19 cellular contexts compared by ENCODE assay signal in genomic region chr6:136657629-136658028, GRCh38.
DNase-seq lines count a peak whose midpoint lies in the region; ATAC-seq, FAIRE-seq and TF ChIP-seq lines count a peak whose summit lies in the region.
"Had no signal": no experiment of that assay in that cellular context is flagged by ENCODE, and none has a peak within 500 bp of the region (broad histone marks: within the 10 kb centered on the region; RNA-seq: fewer than 3 reads in every experiment).

No MANE protein-coding gene starts in this region.

- H3K79me2 ChIP-seq in HepG2 (ENCODE audit: insufficient read depth, low read length) (no peaks in the 10 kb centered on the region), GM12878 (ENCODE audit: control insufficient read depth, insufficient read depth, low read length) (no peaks in the 10 kb centered on the region), keratinocyte (ENCODE audit: control insufficient read depth, insufficient read depth, low read length) (no peaks in the 10 kb centered on the region)

- no peak for ATAC-seq in HepG2
- no peak for ATAC-seq in right lobe of liver
- no peak for ATAC-seq in GM12878
- ATAC-seq: A549, GM23338 had no signal

- dilution Hi-C loops in keratinocyte (cut with MboI; ENCODE audit: extremely low pct_ligation_motif_present, low sequenced_read_pairs) = no loop called here

- H3K36me3 ChIP-seq in HepG2 (replicated peaks in 1 of 2; ENCODE audit: control insufficient read depth in 1 of 2, insufficient read depth in 2 of 2, low read length in 2 of 2) (no peaks in the 10 kb centered on the region), right lobe of liver (no peaks in the 10 kb centered on the region), GM12878 (ENCODE audit: control insufficient read depth in 2 of 2, insufficient read depth in 2 of 2, low read length in 1 of 2) (peaks cover 4 to 37% of the 10 kb centered on the region in 2 experiments; a peak in 3 of 4 replicates), keratinocyte (ENCODE audit: control insufficient read depth in 2 of 2, extremely low read depth in 1 of 2, insufficient read depth in 2 of 2, low read length in 2 of 2) (no peaks in the 10 kb centered on the region), A673 (ENCODE audit: insufficient read depth, low read length, poor library complexity, severe bottlenecking) (no peaks in the 10 kb centered on the region)

- RAD21 ChIA-PET in GM12878 (lab: Charles Lee; ENCODE audit: unreplicated experiment) = interaction anchor here (1.2 kb wide), 1 partner anchor 71 kb away, joined by 3 read pairs; no protein-coding TSS in a partner anchor

- H3K9me3 ChIP-seq in HepG2 (ENCODE audit: low read length) (no peaks in the 10 kb centered on the region), right lobe of liver (no peaks in the 10 kb centered on the region), GM12878 (replicated peaks; ENCODE audit: control insufficient read depth, insufficient read depth, low read length) (no peaks in the 10 kb centered on the region), keratinocyte (ENCODE audit: control insufficient read depth, low read depth, low read length) (no peaks in the 10 kb centered on the region), A673 (ENCODE audit: low read depth, low read length, poor library complexity, severe bottlenecking) (no peaks in the 10 kb centered on the region)
- H3K9me3 ChIP-seq: A549, SJCRH30, tibial artery had no signal

- no peak overlapping the region for H3K4me2 ChIP-seq in HepG2 (ENCODE audit: low read depth, low read length)
- no peak overlapping the region for H3K4me2 ChIP-seq in GM12878 (ENCODE audit: control insufficient read depth, insufficient read depth)
- no peak overlapping the region for H3K4me2 ChIP-seq in keratinocyte (ENCODE audit: control insufficient read depth, extremely low read depth, insufficient read depth, low read depth, low read length)
- H3K4me2 ChIP-seq: A549, GM23338 had no signal

- H3K4me1 ChIP-seq in HepG2 (ENCODE audit: insufficient read depth, low read length) (no peaks in the 10 kb centered on the region), right lobe of liver (no peaks in the 10 kb centered on the region), GM12878 (ENCODE audit: control insufficient read depth, insufficient read depth, low read length) (no peaks in the 10 kb centered on the region), keratinocyte (ENCODE audit: control insufficient read depth, extremely low read depth, insufficient read depth, low read length) (no peaks in the 10 kb centered on the region), A673 (ENCODE audit: insufficient read depth, low read length, poor library complexity, severe bottlenecking) (peaks cover 3% of the 10 kb centered on the region)
- H3K4me1 ChIP-seq: A549 had no signal

- H3K27me3 ChIP-seq in HepG2 (ENCODE audit: control insufficient read depth in 1 of 2, insufficient read depth in 2 of 2, low read length in 2 of 2) (peaks cover 0 to 5% of the 10 kb centered on the region in 2 experiments; a peak in 1 of 5 replicates), right lobe of liver (no peaks in the 10 kb centered on the region), GM12878 (replicated peaks in 1 of 2; ENCODE audit: control insufficient read depth in 2 of 2, insufficient read depth in 2 of 2, low read length in 1 of 2) (no peaks in the 10 kb centered on the region), keratinocyte (ENCODE audit: control insufficient read depth, extremely low read depth, insufficient read depth, low read length) (no peaks in the 10 kb centered on the region), A673 (replicated peaks; ENCODE audit: insufficient read depth, low read depth, low read length, poor library complexity) (no peaks in the 10 kb centered on the region)
- H3K27me3 ChIP-seq: dorsolateral prefrontal cortex, SJCRH30, tibial artery had no signal

- WGBS in HepG2 (ENCODE audit: low lambda C conversion rate) = 3% methylated on average over 4 of the region's 4 CpGs
- 88% methylated on average over 4 of the region's 4 CpGs for WGBS in right lobe of liver (ENCODE audit: insufficient coverage, low coverage, low lambda C conversion rate, missing lambda C conversion rate)
- 75% methylated on average over 4 of the region's 4 CpGs for WGBS in GM12878 (ENCODE audit: insufficient coverage, insufficient replicate concordance, low lambda C conversion rate, missing lambda C conversion rate)

- TF ChIP-seq CTCF in HepG2 (CRISPR knock-in tag; IDR thresholded peaks at IDR 0.05) = no peak
- TF ChIP-seq CTCF in right lobe of liver (IDR thresholded peaks at IDR 0.05) = no peak
- no peak for TF ChIP-seq CTCF in GM12878 (IDR thresholded peaks at IDR 0.05 in 2 of 3, conservative IDR thresholded peaks at IDR 0.05 in 1 of 3; ENCODE audit: control insufficient read depth in 2 of 3, extremely low read depth in 1 of 3, insufficient read depth in 1 of 3, low read depth in 3 of 3, low read length in 3 of 3)
- no peak for TF ChIP-seq CTCF in keratinocyte (optimal IDR thresholded peaks at IDR 0.05 in 1 of 3, IDR thresholded peaks at IDR 0.05 in 1 of 3, conservative IDR thresholded peaks at IDR 0.05 in 1 of 3; ENCODE audit: extremely low read depth in 1 of 3, insufficient read depth in 2 of 3, low read length in 3 of 3)
- no peak for TF ChIP-seq CTCF in A673 (conservative IDR thresholded peaks at IDR 0.05; ENCODE audit: low read depth, low read length)

- H3K4me3 ChIP-seq in HepG2 (replicated peaks in 1 of 3; ENCODE audit: insufficient read depth in 1 of 3, low read depth in 2 of 3, low read length in 3 of 3) (no peak overlapping the region), right lobe of liver (no peak overlapping the region), GM12878 (no peak overlapping the region), keratinocyte (ENCODE audit: control insufficient read depth in 2 of 3, extremely low read depth in 1 of 3, insufficient read depth in 2 of 3, low read depth in 1 of 3, low read length in 3 of 3) (no peak overlapping the region), A673 (ENCODE audit: low read depth, low read length, poor library complexity, severe bottlenecking) (no peak overlapping the region)
- H3K4me3 ChIP-seq: A549, dorsolateral prefrontal cortex, GM23338, SJCRH30, tibial artery had no signal

- POLR2A ChIA-PET in HepG2 (lab: Yijun Ruan, JAX) = no interaction called here
- POLR2A ChIA-PET in GM12878 (lab: Charles Lee) = interaction anchor here (0.6 to 0.7 kb wide), 4 partner anchors 50 to 1953 kb away, joined by 3 to 4 read pairs (median 3); no protein-coding TSS in a partner anchor
- POLR2A ChIA-PET in A673 (lab: Charles Lee; ENCODE audit: low non-redundant PET) = no interaction called here

- H3K9ac ChIP-seq in HepG2 (ENCODE audit: insufficient read depth, low read depth, low read length) = no peak overlapping the region
- H3K9ac ChIP-seq in GM12878 (ENCODE audit: control insufficient read depth, insufficient read depth, low read length) = no peak overlapping the region
- H3K9ac ChIP-seq in keratinocyte (ENCODE audit: control insufficient read depth, extremely low read depth, insufficient read depth, low read length) = no peak overlapping the region

- TF ChIP-seq RAD21 in HepG2 (CRISPR knock-in tag; IDR thresholded peaks at IDR 0.05) (no peak), GM12878 (IDR thresholded peaks at IDR 0.05; ENCODE audit: insufficient read depth, low read depth, low read length) (no peak)

- FAIRE-seq in HepG2 (lab: Jason Lieb, UNC) = no peak
- no peak for FAIRE-seq in GM12878 (lab: Jason Lieb, UNC)
- peak; percentile 23 for FAIRE-seq in keratinocyte (lab: Jason Lieb, UNC)
- FAIRE-seq: A549 had no signal

- CTCF ChIA-PET in HepG2 (lab: Yijun Ruan, JAX; ENCODE audit: low intra/inter-chr PET ratio, low total read pairs) (no interaction called here), GM12878 (lab: Yijun Ruan, JAX) (interaction anchor here (1.2 to 5.2 kb wide), 2 partner anchors 12 to 135 kb away, joined by 3 to 42 read pairs; partner anchors contain the start of gene MAP3K5), A673 (lab: Charles Lee) (no interaction called here)

- H3K27ac ChIP-seq in HepG2 (ENCODE audit: extremely low read length, insufficient read depth, low read length) = no peak overlapping the region
- H3K27ac ChIP-seq in right lobe of liver = no peak overlapping the region
- no peak overlapping the region for H3K27ac ChIP-seq in GM12878 (ENCODE audit: control insufficient read depth, insufficient read depth)
- no peak overlapping the region for H3K27ac ChIP-seq in keratinocyte (ENCODE audit: control insufficient read depth, insufficient read depth, low read length)
- no peak overlapping the region for H3K27ac ChIP-seq in A673 (ENCODE audit: low read depth, low read length, poor library complexity, severe bottlenecking)
- H3K27ac ChIP-seq: A549, dorsolateral prefrontal cortex, SJCRH30, tibial artery had no signal

- H4K20me1 ChIP-seq in HepG2 (ENCODE audit: insufficient read depth, low read length) = no peaks in the 10 kb centered on the region
- no peaks in the 10 kb centered on the region for H4K20me1 ChIP-seq in GM12878 (ENCODE audit: control insufficient read depth, insufficient read depth)
- H4K20me1 ChIP-seq in keratinocyte (ENCODE audit: control insufficient read depth, extremely low read depth, insufficient read depth, low read length) = no peaks in the 10 kb centered on the region

- DNase-seq in HepG2 (ENCODE audit: low spot score) (no peak), right lobe of liver (no peak), GM12878 (ENCODE audit: low read depth, low spot score) (no peak), keratinocyte (ENCODE audit: low read depth, low spot score) (no peak), T1000 (lab: John Stamatoyannopoulos, UW) (no peak), GM19238 (ENCODE audit: insufficient read length, low spot score) (no peak), A673 (ENCODE audit: low spot score) (no peak)
- no peak for DNase-seq in stimulated activated CD4-positive, alpha-beta T cell treated with anti-CD3 and anti-CD28 coated beads, Interleukin-4, amount 100 ng/mL, for 1 hour
- DNase-seq: activated CD4-positive, alpha-beta T cell treated with anti-CD3 and anti-CD28 coated beads for 1 hour; DMS153; dorsolateral prefrontal cortex; erythroblast; NCI-H2029; NCI-H510A treated with DMSO at 0.1 percent for 48 hours; SJCRH30; stimulated activated CD4-positive, alpha-beta T cell treated with anti-CD3 and anti-CD28 coated beads, Interleukin-12 subunit alpha, Interleukin-12 subunit beta, amount 100 ng/mL, for 4 hours; tibial artery had no signal

- SMC1A ChIA-PET in GM12878 (lab: Charles Lee; ENCODE audit: uncharacterized antibody, unreplicated experiment) = interaction anchor here (0.6 to 1.5 kb wide), 7 partner anchors 17 to 135 kb away, joined by 3 to 4 read pairs (median 3); partner anchors contain the start of gene MAP3K5

- no peak for TF ChIP-seq EP300 in HepG2 (IDR thresholded peaks at IDR 0.05; ENCODE audit: low read depth in 2 of 2, low read length in 2 of 2)
- TF ChIP-seq EP300 in HepG2 (CRISPR knock-in tag; IDR thresholded peaks at IDR 0.05; ENCODE audit: borderline replicate concordance) = no peak
- no peak for TF ChIP-seq EP300 in GM12878 (IDR thresholded peaks at IDR 0.05; ENCODE audit: borderline replicate concordance in 1 of 2, control insufficient read depth in 1 of 2, low read depth in 2 of 2, low read length in 2 of 2)

- in situ Hi-C loops in HepG2 (cut with HindIII; ENCODE audit: extremely low pct_ligation_motif_present, low pct_unique_long_range_greater_than_20kb) = no loop called here
- in situ Hi-C loops in GM12878 (cut with MboI) = no loop called here

- no peaks in the 10 kb centered on the region for H3K9me1 ChIP-seq in keratinocyte (ENCODE audit: control insufficient read depth, extremely low read depth, insufficient read depth, low read length)

- no peak overlapping the region for H2AFZ ChIP-seq in HepG2 (ENCODE audit: low read length)
- no peak overlapping the region for H2AFZ ChIP-seq in GM12878 (ENCODE audit: control insufficient read depth, low read depth, low read length)
- H2AFZ ChIP-seq in keratinocyte (ENCODE audit: control insufficient read depth, low read length) = no peak overlapping the region
- H2AFZ ChIP-seq: GM23338 had no signal

- intact Hi-C loops in HepG2 (cut with micrococcal nuclease; ENCODE audit: unreplicated experiment) (no loop called here), right lobe of liver (cut with DNase I) (no loop called here), GM12878 (cut with micrococcal nuclease; ENCODE audit: unreplicated experiment) (no loop called here), A673 (cut with micrococcal nuclease; ENCODE audit: unreplicated experiment) (no loop called here)

- BruUV-seq in HepG2 (replicated peaks; lab: Mats Ljungman, UMichigan) (no TSS peak), GM12878 (replicated peaks; lab: Mats Ljungman, UMichigan) (no TSS peak), A673 (replicated peaks; lab: Mats Ljungman, UMichigan) (no TSS peak)

- no peak for TF ChIP-seq POLR2A in HepG2 (IDR thresholded peaks at IDR 0.05; ENCODE audit: insufficient read depth in 1 of 2, low read depth in 2 of 2, low read length in 2 of 2)
- TF ChIP-seq POLR2A in right lobe of liver (IDR thresholded peaks at IDR 0.05) = no peak
- TF ChIP-seq POLR2A in GM12878 (IDR thresholded peaks at IDR 0.05; ENCODE audit: low read depth, low read length) = no peak

Comparison
In these comparisons a context has a peak if more than half of its experiments do, and no peak if none do; other contexts are left out.
1. Of the 75 proteins assayed by ChIP-seq in both HepG2 and GM12878: peak only in HepG2: none; only in GM12878: POLR2AphosphoS2 and POLR2AphosphoS5; in both: none; in neither: 72; mixed calls (peak in some experiments, not most) for 1.